Comparison of ENCODE assay signal across 8 cellular contexts in the genomic region with DNA sequence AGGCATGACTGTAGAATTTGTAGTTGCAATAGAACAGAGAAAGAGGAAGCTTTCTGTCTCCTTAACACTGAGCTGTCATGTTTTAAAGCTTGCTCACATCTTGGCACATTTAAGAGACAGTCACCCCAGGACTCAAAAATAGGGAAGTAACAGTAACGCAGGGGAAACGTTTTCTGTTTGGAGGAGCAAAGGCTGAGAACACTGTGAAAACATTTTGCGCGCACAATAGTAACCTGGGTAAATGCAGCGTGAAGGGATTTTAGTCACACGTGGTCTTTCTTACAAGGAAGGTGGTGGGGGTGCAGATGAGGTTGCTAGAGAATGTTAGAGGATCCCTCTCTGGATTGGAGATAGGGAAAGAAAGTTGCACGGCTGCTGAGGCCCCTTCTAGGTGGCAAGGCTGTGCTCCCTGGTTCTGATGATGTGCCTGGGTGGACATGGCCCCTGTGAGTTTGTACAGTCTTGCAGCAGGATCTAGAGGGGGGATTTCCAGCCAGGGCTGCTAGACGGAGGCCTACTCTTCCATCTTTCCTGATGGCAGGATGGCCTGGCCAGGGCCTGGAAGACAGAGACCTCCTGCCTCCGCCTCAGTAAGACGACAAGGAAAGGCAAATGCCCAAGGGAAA. TPM values are rescaled to one million over a fixed set of nuclear protein-coding genes. Genes with fewer than 3 reads are reported as not detected.
DNase-seq lines count a peak whose midpoint lies in the region; ATAC-seq and TF ChIP-seq lines count a peak whose summit lies in the region.

No MANE protein-coding gene starts in this region.

- intact Hi-C loops in natural killer cell (cut with micrococcal nuclease) = no loop called here

- no peak overlapping the region for H3K4me3 Mint-ChIP-seq in natural killer cell

- no peaks in the 10 kb centered on the region for H3K27me3 ChIP-seq in neuronal stem cell (ENCODE audit: control insufficient read depth in 3 of 3, insufficient read depth in 3 of 3, low read depth in 1 of 3, low read length in 3 of 3)

- H2BK5ac ChIP-seq in neuronal stem cell (ENCODE audit: low read length) = no peak overlapping the region

- TF ChIP-seq CTCF in GM13977 (IDR thresholded peaks at IDR 0.05; ENCODE audit: extremely low read depth, insufficient read depth, missing control alignments) (no peak), natural killer cell (IDR thresholded peaks at IDR 0.05) (no peak)

- no peak overlapping the region for H3K4ac ChIP-seq in neuronal stem cell (ENCODE audit: low read length)

- peak; percentile 48 for ATAC-seq in HG03060 (IDR thresholded peaks at IDR 0.05; ENCODE audit: low read depth, unreplicated experiment)
- no peak for ATAC-seq in activated naive CD4-positive, alpha-beta T cell treated with anti-CD3 and anti-CD28 coated beads, Interleukin-2, amount 50 U/mL, for 72 hours
- peak; percentile 41 to 58 (median 50) for ATAC-seq in natural killer cell
- ATAC-seq in HG02970 (IDR thresholded peaks at IDR 0.05; ENCODE audit: low FRiP score, unreplicated experiment) = no peak

- no peaks in the 10 kb centered on the region for H3K9me3 ChIP-seq in neuronal stem cell (replicated peaks in 1 of 2; ENCODE audit: control insufficient read depth in 2 of 2, insufficient read depth in 1 of 2, low read depth in 1 of 2, low read length in 2 of 2)

- no peaks in the 10 kb centered on the region for H3K79me1 ChIP-seq in neuronal stem cell (ENCODE audit: low read depth, low read length)

- peak overlapping the region; percentile 6 to 24 for H3K27ac Mint-ChIP-seq in activated naive CD4-positive, alpha-beta T cell treated with anti-CD3 and anti-CD28 coated beads, Interleukin-2, amount 50 U/mL, for 72 hours
- H3K27ac Mint-ChIP-seq in natural killer cell = peak overlapping the region; percentile 90 to 98

- no peak overlapping the region for H4K8ac ChIP-seq in neuronal stem cell (ENCODE audit: low read depth, low read length)

- H3K14ac ChIP-seq in neuronal stem cell (ENCODE audit: low read length) = no peak overlapping the region

- peak; percentile 28 for DNase-seq in GM13977 (ENCODE audit: low spot score)
- peak in 1 of 2 donors; percentile 16 for DNase-seq in activated naive CD4-positive, alpha-beta T cell treated with anti-CD3 and anti-CD28 coated beads, Interleukin-2, amount 50 U/mL, for 72 hours (ENCODE audit: low spot score in 2 of 2)
- no peak for DNase-seq in natural killer cell
- no peak for DNase-seq in neuronal stem cell (ENCODE audit: low spot score)
- DNase-seq in NCI-H2029 (lab: John Stamatoyannopoulos, UW) = no peak
- DNase-seq in activated T-cell treated with anti-CD3 and anti-CD28 coated beads for 4 hours = no peak

- H3K9me3 Mint-ChIP-seq in activated naive CD4-positive, alpha-beta T cell treated with anti-CD3 and anti-CD28 coated beads, Interleukin-2, amount 50 U/mL, for 72 hours = no peaks in the 10 kb centered on the region
- no peaks in the 10 kb centered on the region for H3K9me3 Mint-ChIP-seq in natural killer cell

- H3K36me3 Mint-ChIP-seq in activated naive CD4-positive, alpha-beta T cell treated with anti-CD3 and anti-CD28 coated beads, Interleukin-2, amount 50 U/mL, for 72 hours = peaks cover 56 to 76% of the 10 kb centered on the region in 2 donors
- peaks cover 17% of the 10 kb centered on the region for H3K36me3 Mint-ChIP-seq in natural killer cell

- H2BK12ac ChIP-seq in neuronal stem cell (ENCODE audit: low read length) = no peak overlapping the region

- H3K27ac ChIP-seq in neuronal stem cell (replicated peaks; ENCODE audit: low read length) = no peak overlapping the region

- H4K91ac ChIP-seq in neuronal stem cell (ENCODE audit: low read depth, low read length, poor library complexity) = no peak overlapping the region

- H3K4me3 ChIP-seq in neuronal stem cell (ENCODE audit: low read length in 2 of 2) = no peak overlapping the region

- peaks cover 60 to 73% of the 10 kb centered on the region in 2 donors for H3K4me1 Mint-ChIP-seq in natural killer cell

- H3K4me1 ChIP-seq in neuronal stem cell (ENCODE audit: control insufficient read depth in 2 of 2, insufficient read depth in 1 of 2, low read depth in 1 of 2, low read length in 2 of 2) = peaks cover 0 to 1% of the 10 kb centered on the region in 2 donors

- no peak overlapping the region for H2BK120ac ChIP-seq in neuronal stem cell (ENCODE audit: low read depth, low read length)

- H3K18ac ChIP-seq in neuronal stem cell (ENCODE audit: low read length) = no peak overlapping the region

- H3K27me3 Mint-ChIP-seq in natural killer cell (ENCODE audit: low read depth in 2 of 2) = no peaks in the 10 kb centered on the region

- WGBS in neuronal stem cell (ENCODE audit: extremely low coverage in 2 of 2, insufficient read length in 2 of 2, insufficient replicate concordance in 1 of 2), 2 donors = no CpG with 5 or more reads among the region's 10 CpGs

- in situ Hi-C loops in GM13977 (cut with MboI; ENCODE audit: low pct_unique_long_range_greater_than_20kb, low sequenced_read_pairs, unreplicated experiment) = no loop called here

- no peak overlapping the region for H3K4me2 ChIP-seq in neuronal stem cell (ENCODE audit: insufficient read depth, low read length, poor library complexity, severe bottlenecking)

- no peak overlapping the region for H3K9ac ChIP-seq in neuronal stem cell (ENCODE audit: low read depth, low read length, poor library complexity)

- no peak overlapping the region for H3K23ac ChIP-seq in neuronal stem cell (ENCODE audit: low read depth, low read length, poor library complexity)

- H3K36me3 ChIP-seq in neuronal stem cell (replicated peaks in 1 of 2; ENCODE audit: control insufficient read depth in 2 of 2, insufficient read depth in 2 of 2, low read length in 2 of 2) = peaks cover 0 to 2% of the 10 kb centered on the region in 2 donors

- no peak overlapping the region for H2AFZ ChIP-seq in neuronal stem cell (ENCODE audit: low read length)

- no peak overlapping the region for H2AK5ac ChIP-seq in neuronal stem cell (ENCODE audit: low read depth, low read length)

- no peak overlapping the region for H2BK15ac ChIP-seq in neuronal stem cell (ENCODE audit: low read length)

RNA-seq across cellular contexts. Expression of a gene that starts 12.0 kb away (rescaled TPM):
- total RNA-seq in activated naive CD4-positive, alpha-beta T cell treated with anti-CD3 and anti-CD28 coated beads, Interleukin-2, amount 50 U/mL, for 72 hours = 1 to 10 TPM; 8.0 to 8.8 TPM
- 1 to 10 TPM; 4.7 to 6.6 (median 6.3) TPM for total RNA-seq in natural killer cell
- polyA plus RNA-seq in neuronal stem cell (2013, experiment 1 of 2) = 4.0 TPM
- 3.9 TPM for polyA plus RNA-seq in neuronal stem cell (2013, experiment 2 of 2)

Comparison
In these comparisons a context has a peak if more than half of its experiments do, and no peak if none do; other contexts are left out.
1. ATAC-seq: peak in HG03060 (single experiment) and natural killer cell (3 of 3); none in activated naive CD4-positive, alpha-beta T cell treated with anti-CD3 and anti-CD28 coated beads, Interleukin-2, amount 50 U/mL, for 72 hours (0 of 2) and HG02970 (single experiment).